11 cellular contexts compared by ENCODE assay signal in genomic region chr15:81322708-81323253, GRCh38. TPM values are rescaled to one million over a fixed set of nuclear protein-coding genes. Genes with fewer than 3 reads are reported as not detected.
DNase-seq lines count a peak whose midpoint lies in the region; ATAC-seq and TF ChIP-seq lines count a peak whose summit lies in the region.
"Had no signal": no experiment of that assay in that cellular context is flagged by ENCODE, and none has a peak within 500 bp of the region (broad histone marks: within the 10 kb centered on the region; RNA-seq: fewer than 3 reads in every experiment).

No MANE protein-coding gene starts in this region.

- no peak for TF ChIP-seq CTCF in GM06990 (IDR thresholded peaks at IDR 0.05; ENCODE audit: insufficient read depth, low read length, poor library complexity, severe bottlenecking)
- TF ChIP-seq CTCF in RWPE2 (IDR thresholded peaks at IDR 0.05; ENCODE audit: poor library complexity, severe bottlenecking): no peak
- TF ChIP-seq CTCF in endothelial cell (IDR thresholded peaks at IDR 0.05; ENCODE audit: unreplicated experiment): no peak
- TF ChIP-seq CTCF in neural progenitor cell (IDR thresholded peaks at IDR 0.05): no peak

- H3K9me3 Mint-ChIP-seq in endothelial cell (ENCODE audit: unreplicated experiment) (no peaks in the 10 kb centered on the region), neural progenitor cell (no peaks in the 10 kb centered on the region)

- peaks cover 15% of the 10 kb centered on the region for H3K36me3 ChIP-seq in GM06990 (ENCODE audit: control insufficient read depth, insufficient read depth, low read length)
- peaks cover 40% of the 10 kb centered on the region for H3K36me3 ChIP-seq in RWPE2 (ENCODE audit: low read depth)
- H3K36me3 ChIP-seq in neural progenitor cell: no peaks in the 10 kb centered on the region

- peak; percentile 16 for ATAC-seq in RWPE2 (ENCODE audit: low read depth)
- ATAC-seq in GM19023 (IDR thresholded peaks at IDR 0.05; ENCODE audit: unreplicated experiment): no peak
- no peak for ATAC-seq in HG03442 (IDR thresholded peaks at IDR 0.05; ENCODE audit: unreplicated experiment)

- DNase-seq in GM06990 (ENCODE audit: extremely low read depth, insufficient read length): no peak
- DNase-seq in RWPE2 (ENCODE audit: low spot score): no peak
- DNase-seq in endothelial cell (ENCODE audit: low spot score): no peak
- DNase-seq in neural progenitor cell (ENCODE audit: low spot score): no peak
- DNase-seq in AG08395 (ENCODE audit: low spot score): no peak
- DNase-seq in GOT3 (lab: John Stamatoyannopoulos, UW): no peak
- DNase-seq: NCI-H2171 treated with DMSO at 0.1 percent for 48 hours, T-helper 9 cell had no signal

- H3K79me2 ChIP-seq in neural progenitor cell (ENCODE audit: low read depth): no peaks in the 10 kb centered on the region

- H3K4me1 ChIP-seq in RWPE2 (ENCODE audit: insufficient read depth, poor library complexity, severe bottlenecking): peaks cover 6% of the 10 kb centered on the region
- H3K4me1 ChIP-seq in neural progenitor cell: no peaks in the 10 kb centered on the region

- H3K36me3 Mint-ChIP-seq in endothelial cell (ENCODE audit: low read depth, unreplicated experiment) (peaks cover 5% of the 10 kb centered on the region), neural progenitor cell (no peaks in the 10 kb centered on the region)

- H3K4me3 ChIP-seq in GM06990 (replicated peaks; ENCODE audit: low read depth, low read length) (peak overlapping the region; percentile 95), RWPE2 (ENCODE audit: severe bottlenecking) (peak overlapping the region; percentile 16), neural progenitor cell (peak overlapping the region; percentile 17)

- peak overlapping the region; percentile 51 for H3K27ac ChIP-seq in RWPE2 (ENCODE audit: poor library complexity, severe bottlenecking)
- no peak overlapping the region for H3K27ac ChIP-seq in neural progenitor cell

- no peak overlapping the region for H2AFZ ChIP-seq in neural progenitor cell (replicated peaks)

- H3K4me3 Mint-ChIP-seq in endothelial cell (ENCODE audit: unreplicated experiment): peak overlapping the region; percentile 51
- H3K4me3 Mint-ChIP-seq in neural progenitor cell: no peak overlapping the region

- H3K27me3 Mint-ChIP-seq in endothelial cell (ENCODE audit: unreplicated experiment) (no peaks in the 10 kb centered on the region), neural progenitor cell (ENCODE audit: insufficient read depth, low read depth) (peaks cover 11% of the 10 kb centered on the region)

- H4K20me1 ChIP-seq in neural progenitor cell (ENCODE audit: low read depth): no peaks in the 10 kb centered on the region

- H3K9me3 ChIP-seq in RWPE2 (ENCODE audit: severe bottlenecking) (no peaks in the 10 kb centered on the region), neural progenitor cell (ENCODE audit: low read depth) (no peaks in the 10 kb centered on the region)
- H3K9me3 ChIP-seq: body of pancreas had no signal

- H3K27ac Mint-ChIP-seq in endothelial cell (ENCODE audit: unreplicated experiment): no peak overlapping the region
- no peak overlapping the region for H3K27ac Mint-ChIP-seq in neural progenitor cell

- H3K4me1 Mint-ChIP-seq in endothelial cell (ENCODE audit: unreplicated experiment): peaks cover 7% of the 10 kb centered on the region
- H3K4me1 Mint-ChIP-seq in neural progenitor cell: peaks cover 15% of the 10 kb centered on the region

- H3K27me3 ChIP-seq in GM06990 (replicated peaks; ENCODE audit: control insufficient read depth, insufficient read depth, low read length) (no peaks in the 10 kb centered on the region), RWPE2 (ENCODE audit: insufficient read depth, poor library complexity, severe bottlenecking) (no peaks in the 10 kb centered on the region), neural progenitor cell (peaks cover 16% of the 10 kb centered on the region)
- H3K27me3 ChIP-seq: body of pancreas had no signal

- H3F3A ChIP-seq in neural progenitor cell (ENCODE audit: low read depth): no peaks in the 10 kb centered on the region

- no peak overlapping the region for H3K9ac ChIP-seq in neural progenitor cell

- H3K4me2 ChIP-seq in neural progenitor cell: peak overlapping the region; percentile 80

RNA-seq across cellular contexts. Expression of gene STARD5, which starts 1.2 kb away (rescaled TPM):
- total RNA-seq in endothelial cell (ENCODE audit: unreplicated experiment) (7.3 TPM), neural progenitor cell (ENCODE audit: low replicate concordance) (7.2 and 8.5 TPM in 2 replicates)

RNA-seq across cellular contexts. Expression of gene TMC3, which starts 51.2 kb away (rescaled TPM):
- total RNA-seq in endothelial cell (ENCODE audit: unreplicated experiment) (not detected), neural progenitor cell (ENCODE audit: low replicate concordance) (0.09 and 0.13 TPM in 2 replicates)

Comparison
In these comparisons a context has a peak if more than half of its experiments do, and no peak if none do; other contexts are left out.
1. H3K4me3 ChIP-seq: peak in every context shown above with its lines; median percentile 95 in GM06990; 17 in neural progenitor cell; 16 in RWPE2.